ENCODE assay signal across 15 cellular contexts in the genomic region with DNA sequence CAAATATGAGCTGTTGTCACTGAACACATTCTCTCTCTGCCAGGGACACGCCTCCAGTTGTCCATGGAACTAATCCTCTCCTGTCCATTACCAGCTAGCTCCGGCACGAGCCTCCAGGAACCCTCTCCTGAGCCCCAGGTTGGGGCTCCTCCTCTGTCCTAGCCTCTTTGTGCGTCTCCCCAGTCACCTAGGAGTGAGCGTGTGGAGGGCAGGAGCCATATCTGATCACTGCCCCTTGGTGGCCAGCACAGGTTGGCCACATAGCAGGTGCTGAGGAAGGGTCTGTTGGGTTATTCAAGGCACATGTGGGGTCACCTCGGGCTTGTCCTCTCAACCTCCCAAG. TPM values are rescaled to one million over a fixed set of nuclear protein-coding genes. Genes with fewer than 3 reads are reported as not detected.
DNase-seq lines count a peak whose midpoint lies in the region; ATAC-seq lines count a peak whose summit lies in the region.
"Had no signal": no experiment of that assay in that cellular context is flagged by ENCODE, and none has a peak within 500 bp of the region (broad histone marks: within the 10 kb centered on the region; RNA-seq: fewer than 3 reads in every experiment).

No MANE protein-coding gene starts in this region.

- H3K27me3 Mint-ChIP-seq in activated T-cell treated with anti-CD3 and anti-CD28 coated beads, Interleukin-2, amount 50 U/mL, for 4 hours (ENCODE audit: low read depth), result no peaks in the 10 kb centered on the region
- no peaks in the 10 kb centered on the region for H3K27me3 Mint-ChIP-seq in activated T-cell treated with anti-CD3 and anti-CD28 coated beads, Interleukin-2, amount 50 U/mL, for 72 hours (ENCODE audit: low read depth)
- H3K27me3 Mint-ChIP-seq: effector memory CD8-positive, alpha-beta T cell had no signal

- H3K27ac Mint-ChIP-seq in activated T-cell treated with anti-CD3 and anti-CD28 coated beads, Interleukin-2, amount 50 U/mL, for 72 hours, result no peak overlapping the region
- peak overlapping the region; percentile 100 for H3K27ac Mint-ChIP-seq in stimulated activated effector memory CD8-positive, alpha-beta T cell treated with anti-CD3 and anti-CD28 coated beads, Interleukin-12 subunit alpha, Interleukin-12 subunit beta, amount 100 ng/mL, for 72 hours
- H3K27ac Mint-ChIP-seq: GM23338 had no signal

- intact Hi-C loops in Right ventricle myocardium inferior (cut with DNase I), result no loop called here

- H3K36me3 ChIP-seq in adipocyte (ENCODE audit: control insufficient read depth, insufficient read depth, low read length, severe bottlenecking), result peaks cover 60% of the 10 kb centered on the region

- peaks cover 32% of the 10 kb centered on the region for H3K4me1 Mint-ChIP-seq in activated T-cell treated with anti-CD3 and anti-CD28 coated beads, Interleukin-2, amount 50 U/mL, for 4 hours (ENCODE audit: low read depth)
- peaks cover 34% of the 10 kb centered on the region for H3K4me1 Mint-ChIP-seq in activated T-cell treated with anti-CD3 and anti-CD28 coated beads, Interleukin-2, amount 50 U/mL, for 72 hours (ENCODE audit: low read depth)
- H3K4me1 Mint-ChIP-seq in stimulated activated effector memory CD8-positive, alpha-beta T cell treated with anti-CD3 and anti-CD28 coated beads, Interleukin-12 subunit alpha, Interleukin-12 subunit beta, amount 100 ng/mL, for 72 hours, result peaks cover 53% of the 10 kb centered on the region

- peaks cover 16% of the 10 kb centered on the region for H3K4me1 ChIP-seq in adipocyte (ENCODE audit: control insufficient read depth, insufficient read depth, low read length)

- DNase-seq in activated T-cell treated with anti-CD3 and anti-CD28 coated beads, Interleukin-2, amount 50 U/mL, for 4 hours, result no peak
- DNase-seq in activated T-cell treated with anti-CD3 and anti-CD28 coated beads, Interleukin-2, amount 50 U/mL, for 72 hours, result no peak
- DNase-seq in adipocyte (ENCODE audit: low read depth) (no peak), NCI-H2171 treated with DMSO at 0.1 percent for 48 hours (lab: John Stamatoyannopoulos, UW) (no peak), Right ventricle myocardium inferior (ENCODE audit: missing footprints) (no peak)
- DNase-seq in stimulated activated effector memory CD8-positive, alpha-beta T cell treated with anti-CD3 and anti-CD28 coated beads, Interleukin-12 subunit alpha, Interleukin-12 subunit beta, amount 100 ng/mL, for 72 hours (ENCODE audit: low spot score in 2 of 2), result no peak
- DNase-seq: ACHN; effector memory CD8-positive, alpha-beta T cell; islet precursor cell; NCI-H2029 treated with DMSO at 0.1 percent for 48 hours; NCI-H82; SHP77 treated with DMSO at 0.1 percent for 48 hours had no signal

- no peaks in the 10 kb centered on the region for H3K27me3 ChIP-seq in adipocyte (replicated peaks; ENCODE audit: control insufficient read depth, insufficient read depth, low read length)
- H3K27me3 ChIP-seq: body of pancreas had no signal

- H3K9me3 ChIP-seq in adipocyte (ENCODE audit: control insufficient read depth, low read length), result no peaks in the 10 kb centered on the region
- H3K9me3 ChIP-seq: body of pancreas had no signal

- no peak overlapping the region for H3K4me3 ChIP-seq in adipocyte (ENCODE audit: low read length)
- H3K4me3 ChIP-seq: body of pancreas, GM23338 had no signal

- peak overlapping the region; percentile 32 for H3K9ac ChIP-seq in adipocyte (ENCODE audit: low read length)

- peak overlapping the region; percentile 99 for H3K4me3 Mint-ChIP-seq in activated T-cell treated with anti-CD3 and anti-CD28 coated beads, Interleukin-2, amount 50 U/mL, for 4 hours
- no peak overlapping the region for H3K4me3 Mint-ChIP-seq in activated T-cell treated with anti-CD3 and anti-CD28 coated beads, Interleukin-2, amount 50 U/mL, for 72 hours
- H3K4me3 Mint-ChIP-seq in stimulated activated effector memory CD8-positive, alpha-beta T cell treated with anti-CD3 and anti-CD28 coated beads, Interleukin-12 subunit alpha, Interleukin-12 subunit beta, amount 100 ng/mL, for 72 hours, result peak overlapping the region; percentile 98

- no peaks in the 10 kb centered on the region for H3K9me3 Mint-ChIP-seq in activated T-cell treated with anti-CD3 and anti-CD28 coated beads, Interleukin-2, amount 50 U/mL, for 4 hours
- H3K9me3 Mint-ChIP-seq in activated T-cell treated with anti-CD3 and anti-CD28 coated beads, Interleukin-2, amount 50 U/mL, for 72 hours, result no peaks in the 10 kb centered on the region
- H3K9me3 Mint-ChIP-seq in stimulated activated effector memory CD8-positive, alpha-beta T cell treated with anti-CD3 and anti-CD28 coated beads, Interleukin-12 subunit alpha, Interleukin-12 subunit beta, amount 100 ng/mL, for 72 hours, result no peaks in the 10 kb centered on the region
- H3K9me3 Mint-ChIP-seq: effector memory CD8-positive, alpha-beta T cell; GM23338 had no signal

- H3K36me3 Mint-ChIP-seq in activated T-cell treated with anti-CD3 and anti-CD28 coated beads, Interleukin-2, amount 50 U/mL, for 4 hours (ENCODE audit: insufficient read depth), result peaks cover 16% of the 10 kb centered on the region
- H3K36me3 Mint-ChIP-seq in activated T-cell treated with anti-CD3 and anti-CD28 coated beads, Interleukin-2, amount 50 U/mL, for 72 hours (ENCODE audit: insufficient read depth in 2 of 2), result peaks cover 2 to 9% of the 10 kb centered on the region in 2 donors
- peaks cover 94% of the 10 kb centered on the region for H3K36me3 Mint-ChIP-seq in stimulated activated effector memory CD8-positive, alpha-beta T cell treated with anti-CD3 and anti-CD28 coated beads, Interleukin-12 subunit alpha, Interleukin-12 subunit beta, amount 100 ng/mL, for 72 hours

- no peak for ATAC-seq in activated T-cell treated with anti-CD3 and anti-CD28 coated beads, Interleukin-2, amount 50 U/mL, for 4 hours
- ATAC-seq in activated T-cell treated with anti-CD3 and anti-CD28 coated beads, Interleukin-2, amount 50 U/mL, for 72 hours (replicated peaks in 1 of 2), result no peak
- no peak for ATAC-seq in stimulated activated effector memory CD8-positive, alpha-beta T cell treated with anti-CD3 and anti-CD28 coated beads, Interleukin-12 subunit alpha, Interleukin-12 subunit beta, amount 100 ng/mL, for 72 hours
- ATAC-seq in Right ventricle myocardium inferior, result no peak
- ATAC-seq: body of pancreas; effector memory CD8-positive, alpha-beta T cell; GM23338; stimulated activated naive CD8-positive, alpha-beta T cell treated with anti-CD3 and anti-CD28 coated beads, Interleukin-15, Interleukin-2, amounts not matched to agents 100 U/mL and 50 U/mL, for 24 hours had no signal

RNA-seq across cellular contexts. Expression of a gene that starts 2.5 kb away (rescaled TPM):
- 10 to 100 TPM; 36.8 to 51.5 (median 47.2) TPM for total RNA-seq in activated T-cell treated with anti-CD3 and anti-CD28 coated beads, Interleukin-2, amount 50 U/mL, for 4 hours
- total RNA-seq in activated T-cell treated with anti-CD3 and anti-CD28 coated beads, Interleukin-2, amount 50 U/mL, for 72 hours, result 10 to 100 TPM; 45.8 to 53.1 TPM
- 27.1 TPM for total RNA-seq in Right ventricle myocardium inferior

RNA-seq across cellular contexts. Expression of a gene that starts 9.7 kb away (rescaled TPM):
- total RNA-seq in activated T-cell treated with anti-CD3 and anti-CD28 coated beads, Interleukin-2, amount 50 U/mL, for 4 hours, result 100 to 1,000 TPM; 102 to 110 (median 104) TPM
- 10 to 100 TPM; 73.6 to 89.8 TPM for total RNA-seq in activated T-cell treated with anti-CD3 and anti-CD28 coated beads, Interleukin-2, amount 50 U/mL, for 72 hours
- total RNA-seq in Right ventricle myocardium inferior, result 35.8 TPM

RNA-seq across cellular contexts. Expression of a gene that starts 9.9 kb away (rescaled TPM):
- total RNA-seq in activated T-cell treated with anti-CD3 and anti-CD28 coated beads, Interleukin-2, amount 50 U/mL, for 4 hours, result 1,000 to 10,000 TPM; 1,673 to 1,831 (median 1,724) TPM
- total RNA-seq in activated T-cell treated with anti-CD3 and anti-CD28 coated beads, Interleukin-2, amount 50 U/mL, for 72 hours, result 1,000 to 10,000 TPM; 1,144 to 1,164 TPM
- total RNA-seq in Right ventricle myocardium inferior, result 714 TPM

RNA-seq across cellular contexts. Expression of a gene that starts 14.4 kb away (rescaled TPM):
- 10 to 100 TPM; 25.9 to 28.1 (median 26.2) TPM for total RNA-seq in activated T-cell treated with anti-CD3 and anti-CD28 coated beads, Interleukin-2, amount 50 U/mL, for 4 hours
- 10 to 100 TPM in 1 of 2 donors, 1 to 10 TPM in 1; 9.9 to 10.4 TPM for total RNA-seq in activated T-cell treated with anti-CD3 and anti-CD28 coated beads, Interleukin-2, amount 50 U/mL, for 72 hours
- 5.8 TPM for total RNA-seq in Right ventricle myocardium inferior

RNA-seq across cellular contexts. Expression of a gene that starts 20.2 kb away (rescaled TPM):
- 10 to 100 TPM; 18.4 to 19.4 (median 18.7) TPM for total RNA-seq in activated T-cell treated with anti-CD3 and anti-CD28 coated beads, Interleukin-2, amount 50 U/mL, for 4 hours
- 10 to 100 TPM; 22.8 to 26.8 TPM for total RNA-seq in activated T-cell treated with anti-CD3 and anti-CD28 coated beads, Interleukin-2, amount 50 U/mL, for 72 hours
- total RNA-seq in Right ventricle myocardium inferior, result 53.1 TPM

Comparison
In these comparisons a context has a peak if more than half of its experiments do, and no peak if none do; other contexts are left out.
1. H3K4me3 Mint-ChIP-seq: peak in activated T-cell treated with anti-CD3 and anti-CD28 coated beads, Interleukin-2, amount 50 U/mL, for 4 hours (single experiment) and stimulated activated effector memory CD8-positive, alpha-beta T cell treated with anti-CD3 and anti-CD28 coated beads, Interleukin-12 subunit alpha, Interleukin-12 subunit beta, amount 100 ng/mL, for 72 hours (single experiment); none in activated T-cell treated with anti-CD3 and anti-CD28 coated beads, Interleukin-2, amount 50 U/mL, for 72 hours (0 of 2).